1 cellular context compared by ENCODE assay signal in genomic region chr12:52543985-52544888, GRCh38.
TF ChIP-seq lines count a peak whose summit lies in the region.

No MANE protein-coding gene starts in this region.

TF ChIP-seq in SK-N-SH treated with all-trans-retinoic acid at 6 μM for 48 hours, 23 proteins besides CTCF, POLR2A, EP300 and RAD21 (continued from another document):
- TF ChIP-seq POU6F1 (CRISPR knock-in tag; IDR thresholded peaks at IDR 0.05; ENCODE audit: borderline replicate concordance, low read depth) = no peak
- no peak for TF ChIP-seq TCF4 (CRISPR knock-in tag; IDR thresholded peaks at IDR 0.05; ENCODE audit: borderline replicate concordance)
